16 cellular contexts compared by ENCODE assay signal in genomic region chr2:173347305-173348168, GRCh38. TPM values are rescaled to one million over a fixed set of nuclear protein-coding genes. Genes with fewer than 3 reads are reported as not detected.
DNase-seq lines count a peak whose midpoint lies in the region; ATAC-seq and TF ChIP-seq lines count a peak whose summit lies in the region.
"Had no signal": no experiment of that assay in that cellular context is flagged by ENCODE, and none has a peak within 500 bp of the region (broad histone marks: within the 10 kb centered on the region; RNA-seq: fewer than 3 reads in every experiment).

No MANE protein-coding gene starts in this region.

- no peak overlapping the region for H3K4me3 ChIP-seq in right lobe of liver
- H3K4me3 ChIP-seq in lower leg skin (ENCODE audit: low read depth, poor library complexity, severe bottlenecking) = no peak overlapping the region
- H3K4me3 ChIP-seq in CD4-positive, alpha-beta memory T cell (ENCODE audit: low read length in 2 of 2) = no peak overlapping the region
- H3K4me3 ChIP-seq: BLaER1, MG63, stomach had no signal

- H3K4me1 Mint-ChIP-seq in Calu3 (ENCODE audit: low read depth, unreplicated experiment) = peaks cover 17% of the 10 kb centered on the region
- no peaks in the 10 kb centered on the region for H3K4me1 Mint-ChIP-seq in CD4-positive, alpha-beta memory T cell
- H3K4me1 Mint-ChIP-seq: T-cell had no signal

- no peak overlapping the region for H3K4me3 Mint-ChIP-seq in Calu3 (ENCODE audit: low read depth, unreplicated experiment)
- no peak overlapping the region for H3K4me3 Mint-ChIP-seq in CD4-positive, alpha-beta memory T cell
- H3K4me3 Mint-ChIP-seq: activated CD4-positive, alpha-beta T cell treated with anti-CD3 and anti-CD28 coated beads for 36 hours; memory B cell; T-cell had no signal

- no peaks in the 10 kb centered on the region for H3K36me3 Mint-ChIP-seq in Calu3 (ENCODE audit: insufficient read depth, unreplicated experiment)
- H3K36me3 Mint-ChIP-seq in CD4-positive, alpha-beta memory T cell = peaks cover 0 to 1% of the 10 kb centered on the region in 2 donors
- H3K36me3 Mint-ChIP-seq: memory B cell, T-cell had no signal

- H3K9me3 ChIP-seq in right lobe of liver = peaks cover 0 to 4% (median 1%) of the 10 kb centered on the region in 4 donors
- H3K9me3 ChIP-seq in CD4-positive, alpha-beta memory T cell (ENCODE audit: control insufficient read depth in 1 of 2, low read length in 2 of 2) = peaks cover 0 to 4% of the 10 kb centered on the region in 2 donors

- H3K36me3 ChIP-seq in right lobe of liver = no peaks in the 10 kb centered on the region
- no peaks in the 10 kb centered on the region for H3K36me3 ChIP-seq in CD4-positive, alpha-beta memory T cell (ENCODE audit: insufficient read depth, low read length)
- H3K36me3 ChIP-seq: MG63, stomach had no signal

- peaks cover 0 to 6% (median 0%) of the 10 kb centered on the region in 4 donors for H3K4me1 ChIP-seq in right lobe of liver
- no peaks in the 10 kb centered on the region for H3K4me1 ChIP-seq in CD4-positive, alpha-beta memory T cell (ENCODE audit: insufficient read depth, low read length)

- TF ChIP-seq CTCF in right lobe of liver (IDR thresholded peaks at IDR 0.05) (no peak), Calu3 (IDR thresholded peaks at IDR 0.05; ENCODE audit: unreplicated experiment) (no peak), lower leg skin (IDR thresholded peaks at IDR 0.05) (no peak)

- peaks cover 4% of the 10 kb centered on the region for H3K9me3 Mint-ChIP-seq in Calu3 (ENCODE audit: low read depth, unreplicated experiment)
- H3K9me3 Mint-ChIP-seq in CD4-positive, alpha-beta memory T cell = peaks cover 0 to 19% (median 12%) of the 10 kb centered on the region in 8 donors

- intact Hi-C loops in right lobe of liver (cut with DNase I) = no loop called here
- intact Hi-C loops in Calu3 (cut with micrococcal nuclease; ENCODE audit: unreplicated experiment) = no loop called here
- intact Hi-C loops in lower leg skin (cut with DNase I; ENCODE audit: low total_unique reads) = no loop called here
- intact Hi-C loops in CD4-positive, alpha-beta memory T cell (cut with micrococcal nuclease) = no loop called here

- no TSS peak for BruUV-seq in Calu3 (replicated peaks; lab: Mats Ljungman, UMichigan)

- POLR2A ChIA-PET in CD4-positive, alpha-beta memory T cell (lab: Charles Lee; ENCODE audit: partially characterized antibody) = no interaction called here

- CTCF ChIA-PET in Calu3 (lab: Charles Lee) = interaction anchor here (0.6 kb wide), 1 partner anchor 938 kb away, joined by 4 read pairs; no protein-coding TSS in a partner anchor
- CTCF ChIA-PET in CD4-positive, alpha-beta memory T cell (lab: Charles Lee; ENCODE audit: partially characterized antibody) = no interaction called here

- TF ChIP-seq POLR2A in right lobe of liver (IDR thresholded peaks at IDR 0.05) (no peak), lower leg skin (IDR thresholded peaks at IDR 0.05) (no peak)

- 50% methylated on average over 6 of the region's 8 CpGs for WGBS in right lobe of liver (ENCODE audit: insufficient coverage, low coverage, low lambda C conversion rate, missing lambda C conversion rate)
- WGBS in lower leg skin, 2 donors = 81 to 84% methylated on average over 8 of the region's 8 CpGs

- H3K27me3 Mint-ChIP-seq in Calu3 (ENCODE audit: unreplicated experiment) = peaks cover 18% of the 10 kb centered on the region
- peaks cover 14 to 16% of the 10 kb centered on the region in 2 donors for H3K27me3 Mint-ChIP-seq in CD4-positive, alpha-beta memory T cell

- ATAC-seq in GM19351 (IDR thresholded peaks at IDR 0.05; ENCODE audit: unreplicated experiment) (peak; percentile 64), right lobe of liver (peak in 3 of 4 donors; percentile 40 to 65 (median 44)), HG03025 (IDR thresholded peaks at IDR 0.05; ENCODE audit: low FRiP score, unreplicated experiment) (no peak)
- ATAC-seq: activated CD4-positive, alpha-beta T cell treated with anti-CD3 and anti-CD28 coated beads for 36 hours; T-cell had no signal

- H3K27me3 ChIP-seq in right lobe of liver = peaks cover 0 to 3% of the 10 kb centered on the region in 2 donors
- H3K27me3 ChIP-seq in CD4-positive, alpha-beta memory T cell (ENCODE audit: insufficient read depth, low read length) = no peaks in the 10 kb centered on the region
- H3K27me3 ChIP-seq: BLaER1, MG63 had no signal

- DNase-seq in HuH-7.5 (ENCODE audit: low spot score) (peak; percentile 44), NCI-H2196 treated with DMSO at 0.1 percent for 48 hours (lab: John Stamatoyannopoulos, UW; ENCODE audit: unreplicated experiment) (peak; percentile 72), right lobe of liver (no peak), Calu3 (no peak), lower leg skin (ENCODE audit: low spot score in 2 of 2) (no peak)
- no peak for DNase-seq in CD4-positive, alpha-beta memory T cell
- DNase-seq: activated CD4-positive, alpha-beta T cell treated with anti-CD3 and anti-CD28 coated beads for 36 hours; MG63; nucleus accumbens; small intestine; stomach; T-cell had no signal

- no peak overlapping the region for H3K27ac ChIP-seq in right lobe of liver
- no peak overlapping the region for H3K27ac ChIP-seq in CD4-positive, alpha-beta memory T cell (ENCODE audit: low read depth, low read length)
- H3K27ac ChIP-seq: BLaER1 had no signal

- no peak overlapping the region for H3K27ac Mint-ChIP-seq in Calu3 (ENCODE audit: unreplicated experiment)
- H3K27ac Mint-ChIP-seq in CD4-positive, alpha-beta memory T cell = no peak overlapping the region
- H3K27ac Mint-ChIP-seq: activated CD4-positive, alpha-beta T cell treated with anti-CD3 and anti-CD28 coated beads for 36 hours; memory B cell; T-cell had no signal

RNA-seq across cellular contexts. Expression of gene CDCA7, which starts 7.1 kb away (rescaled TPM):
- total RNA-seq in right lobe of liver (under 1 TPM in 5 of 6 experiments, not detected in 1; 0.09 to 0.37 (median 0.20) TPM), Calu3 (2022) (39.0 and 48.2 TPM in 2 replicates), lower leg skin (1 to 10 TPM; 5.4 to 6.6 (median 5.7) TPM)
- total RNA-seq in CD4-positive, alpha-beta memory T cell = 1 to 10 TPM; 2.0 to 2.9 TPM
- polyA plus RNA-seq in CD4-positive, alpha-beta memory T cell = 1 to 10 TPM; 2.1 to 3.9 TPM

Comparison
In these comparisons a context has a peak if more than half of its experiments do, and no peak if none do; other contexts are left out.
1. DNase-seq: peak in HuH-7.5 (single experiment) and NCI-H2196 treated with DMSO at 0.1 percent for 48 hours (single experiment); none in right lobe of liver (0 of 3), Calu3 (single experiment), lower leg skin (0 of 2) and CD4-positive, alpha-beta memory T cell (0 of 5).